ENCODE assay signal across 2 cellular contexts in genomic region chr13:94369862-94370491, GRCh38.
TF ChIP-seq lines count a peak whose summit lies in the region.

No MANE protein-coding gene starts in this region.

TF ChIP-seq in liver, 16 proteins besides CTCF, POLR2A, EP300 and RAD21 (continued from another document):
- TF ChIP-seq ZBTB33 (IDR thresholded peaks at IDR 0.05): no peak
- no peak for TF ChIP-seq ATF3 (IDR thresholded peaks at IDR 0.05)
- peak; percentile 27 for TF ChIP-seq RXRA (IDR thresholded peaks at IDR 0.05)
- peak in 1 of 2 donors; percentile 4 for TF ChIP-seq JUND (IDR thresholded peaks at IDR 0.05)
- TF ChIP-seq EGR1 (IDR thresholded peaks at IDR 0.05; ENCODE audit: low read depth in 2 of 2): no peak
- no peak for TF ChIP-seq GABPA (IDR thresholded peaks at IDR 0.05 in 1 of 2, conservative IDR thresholded peaks at IDR 0.05 in 1 of 2)
- TF ChIP-seq REST (IDR thresholded peaks at IDR 0.05): peak; percentile 56
TF ChIP-seq in liver: peak in this region for 7.

TF ChIP-seq in HepG2, 621 proteins besides CTCF, POLR2A, EP300 and RAD21 (continued from another document):
- no peak for TF ChIP-seq ARID4A (CRISPR knock-in tag; IDR thresholded peaks at IDR 0.05; ENCODE audit: borderline replicate concordance)
- TF ChIP-seq ZXDC (CRISPR knock-in tag; IDR thresholded peaks at IDR 0.05): no peak
- TF ChIP-seq ZNF180 (CRISPR knock-in tag; IDR thresholded peaks at IDR 0.05; ENCODE audit: borderline replicate concordance, low read depth): no peak
- TF ChIP-seq ZNF687 (CRISPR knock-in tag; IDR thresholded peaks at IDR 0.05): no peak
- TF ChIP-seq KDM5B (CRISPR knock-in tag; IDR thresholded peaks at IDR 0.05; ENCODE audit: borderline replicate concordance): no peak
- TF ChIP-seq ZZZ3 (CRISPR knock-in tag; IDR thresholded peaks at IDR 0.05; ENCODE audit: borderline replicate concordance): no peak
- TF ChIP-seq KLF12 (CRISPR knock-in tag; IDR thresholded peaks at IDR 0.05; ENCODE audit: borderline replicate concordance): no peak
- TF ChIP-seq ATRX (CRISPR knock-in tag; IDR thresholded peaks at IDR 0.05; ENCODE audit: borderline replicate concordance): no peak
- no peak for TF ChIP-seq ZNF672 (CRISPR knock-in tag; IDR thresholded peaks at IDR 0.05)
- TF ChIP-seq ZNF260 (CRISPR knock-in tag; IDR thresholded peaks at IDR 0.05; ENCODE audit: borderline replicate concordance, low read depth): no peak
- no peak for TF ChIP-seq AKNA (CRISPR knock-in tag; IDR thresholded peaks at IDR 0.05; ENCODE audit: borderline replicate concordance)
